ENCODE assay signal across 19 cellular contexts in the genomic region with DNA sequence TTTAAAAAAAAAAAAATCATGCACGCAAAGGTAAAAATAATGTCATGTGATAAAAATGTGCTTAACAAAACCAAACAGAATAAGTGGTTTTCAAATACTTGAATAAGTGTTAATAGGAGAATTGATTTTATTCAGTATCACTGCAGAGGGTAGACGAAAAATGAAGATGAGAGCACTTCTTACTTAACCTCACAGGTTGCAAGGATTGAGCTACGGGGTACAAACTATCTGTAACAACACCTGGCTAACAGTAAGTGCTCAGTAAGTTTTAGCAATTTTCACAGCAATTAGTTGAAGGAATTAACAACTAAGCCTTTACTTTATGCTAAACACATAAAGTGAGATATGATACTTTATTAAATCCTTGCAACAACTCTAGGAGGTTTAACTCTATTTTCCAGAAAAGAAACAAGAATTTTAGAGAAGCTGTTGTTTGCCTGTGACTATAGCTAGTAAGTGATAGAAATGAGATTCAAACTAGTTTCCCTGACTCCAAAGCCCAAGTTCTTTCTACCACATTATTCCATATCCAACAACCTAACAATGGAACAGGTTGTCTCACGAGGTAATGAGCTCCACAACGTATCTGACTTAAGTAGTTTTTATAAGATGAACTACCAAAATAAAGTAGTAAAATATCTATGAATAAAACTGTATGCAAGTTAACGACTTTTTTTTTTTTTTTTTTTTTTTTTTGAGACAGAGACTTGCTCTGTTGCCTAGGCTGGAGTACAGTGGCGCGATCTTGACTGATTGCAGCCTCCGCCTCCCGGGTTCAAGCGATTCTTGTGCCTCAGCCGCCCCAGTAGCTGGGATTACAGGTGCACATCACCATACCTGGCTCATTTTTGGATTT. TPM values are rescaled to one million over a fixed set of nuclear protein-coding genes. Genes with fewer than 3 reads are reported as not detected.
"Had no signal": no experiment of that assay in that cellular context is flagged by ENCODE, and none has a peak within 500 bp of the region (broad histone marks: within the 10 kb centered on the region; RNA-seq: fewer than 3 reads in every experiment).

No MANE protein-coding gene starts in this region.

- H3K27me3 ChIP-seq: ascending aorta, colonic mucosa, suprapubic skin, transverse colon, vagina had no signal

- ATAC-seq: activated CD8-positive, alpha-beta memory T cell treated with anti-CD3 and anti-CD28 coated beads, Interleukin-2, amount 10 ng/mL, durations not matched to agents 7 days and 5 days; activated T-helper 17 cell treated with anti-CD3 and anti-CD28 coated beads, Interleukin-2, amount 50 U/mL, for 72 hours had no signal

- H3K4me1 ChIP-seq: colonic mucosa had no signal

- H3K4me3 Mint-ChIP-seq: activated CD4-positive, alpha-beta memory T cell treated with anti-CD3 and anti-CD28 coated beads, Interleukin-2, amount 10 ng/mL, durations not matched to agents 7 days and 5 days; activated CD8-positive, alpha-beta memory T cell treated with anti-CD3 and anti-CD28 coated beads, Interleukin-2, amount 10 ng/mL, durations not matched to agents 7 days and 5 days; activated T-helper 17 cell treated with anti-CD3 and anti-CD28 coated beads, Interleukin-2, amount 50 U/mL, for 72 hours; central memory CD8-positive, alpha-beta T cell; stimulated activated naive CD8-positive, alpha-beta T cell treated with anti-CD3 and anti-CD28 coated beads, Interleukin-15, Interleukin-2, amounts not matched to agents 100 ng/mL and 50 ng/mL, for 24 hours had no signal

- H3K36me3 ChIP-seq: colonic mucosa, transverse colon, vagina had no signal

- H3K9me3 ChIP-seq: ascending aorta, colonic mucosa, suprapubic skin, transverse colon, vagina had no signal

- H3K9me3 Mint-ChIP-seq: activated CD4-positive, alpha-beta memory T cell treated with anti-CD3 and anti-CD28 coated beads, Interleukin-2, amount 10 ng/mL, durations not matched to agents 7 days and 5 days; activated T-helper 17 cell treated with anti-CD3 and anti-CD28 coated beads, Interleukin-2, amount 50 U/mL, for 72 hours; central memory CD8-positive, alpha-beta T cell; stimulated activated naive CD8-positive, alpha-beta T cell treated with anti-CD3 and anti-CD28 coated beads, Interleukin-15, Interleukin-2, amounts not matched to agents 100 ng/mL and 50 ng/mL, for 24 hours had no signal

- H3K4me3 ChIP-seq: ascending aorta, colonic mucosa, lung, suprapubic skin, transverse colon, vagina had no signal

- H3K27ac Mint-ChIP-seq: activated CD4-positive, alpha-beta memory T cell treated with anti-CD3 and anti-CD28 coated beads, Interleukin-2, amount 10 ng/mL, durations not matched to agents 7 days and 5 days; activated CD8-positive, alpha-beta memory T cell treated with anti-CD3 and anti-CD28 coated beads, Interleukin-2, amount 10 ng/mL, durations not matched to agents 7 days and 5 days; activated T-helper 17 cell treated with anti-CD3 and anti-CD28 coated beads, Interleukin-2, amount 50 U/mL, for 72 hours; stimulated activated naive CD8-positive, alpha-beta T cell treated with anti-CD3 and anti-CD28 coated beads, Interleukin-15, Interleukin-2, amounts not matched to agents 100 ng/mL and 50 ng/mL, for 24 hours had no signal

- H3K27ac ChIP-seq: ascending aorta, colonic mucosa, suprapubic skin, transverse colon, vagina had no signal

- DNase-seq: activated CD4-positive, alpha-beta memory T cell treated with anti-CD3 and anti-CD28 coated beads, Interleukin-2, amount 10 ng/mL, durations not matched to agents 7 days and 5 days; activated CD4-positive, alpha-beta T cell treated with anti-CD3 and anti-CD28 coated beads for 48 hours; activated CD4-positive, CD25-positive, alpha-beta regulatory T cell; activated CD8-positive, alpha-beta memory T cell treated with anti-CD3 and anti-CD28 coated beads, Interleukin-2, amount 10 ng/mL, durations not matched to agents 7 days and 5 days; activated naive CD4-positive, alpha-beta T cell treated with Interleukin-2 at 50 U/mL for 16 hours; colonic mucosa; head of caudate nucleus; midbrain; retina; stimulated activated CD4-positive, alpha-beta T cell treated with anti-CD3 and anti-CD28 coated beads, Interleukin-12 subunit alpha, Interleukin-12 subunit beta, amount 100 ng/mL, for 4 hours; stimulated activated CD4-positive, alpha-beta T cell treated with anti-CD3 and anti-CD28 coated beads, Interleukin-1b, Interleukin-23, amount 100 ng/mL, for 48 hours; transverse colon had no signal

- H3K27me3 Mint-ChIP-seq: activated T-helper 17 cell treated with anti-CD3 and anti-CD28 coated beads, Interleukin-2, amount 50 U/mL, for 72 hours; central memory CD8-positive, alpha-beta T cell; stimulated activated naive CD8-positive, alpha-beta T cell treated with anti-CD3 and anti-CD28 coated beads, Interleukin-15, Interleukin-2, amounts not matched to agents 100 ng/mL and 50 ng/mL, for 24 hours had no signal

RNA-seq across cellular contexts. Expression of a gene that starts 24.4 kb away (rescaled TPM):
- total RNA-seq: activated CD4-positive, alpha-beta memory T cell treated with anti-CD3 and anti-CD28 coated beads, Interleukin-2, amount 10 ng/mL, durations not matched to agents 7 days and 5 days had no signal
